27 cellular contexts compared by ENCODE assay signal in the genomic region with DNA sequence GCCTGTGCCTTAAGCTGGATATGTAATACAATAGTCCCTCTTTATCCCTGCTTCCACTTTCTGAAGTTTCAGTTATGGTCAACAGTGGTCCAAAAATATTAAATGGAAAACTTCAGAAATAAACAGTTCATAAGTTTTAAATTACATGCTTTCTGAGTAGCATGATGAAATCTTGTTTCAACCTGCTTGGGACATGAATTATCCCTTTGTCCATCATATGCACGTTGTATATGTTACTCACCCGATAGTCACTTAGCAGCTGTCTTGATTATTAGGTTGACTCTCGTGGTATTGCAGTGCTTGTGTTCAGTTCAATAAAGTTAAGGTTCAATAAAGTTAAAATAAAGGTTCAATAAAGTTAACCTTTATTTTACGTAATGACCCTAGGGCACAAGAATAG. TPM values are rescaled to one million over a fixed set of nuclear protein-coding genes. Genes with fewer than 3 reads are reported as not detected.
DNase-seq lines count a peak whose midpoint lies in the region; ATAC-seq, FAIRE-seq and TF ChIP-seq lines count a peak whose summit lies in the region.
"Had no signal": no experiment of that assay in that cellular context is flagged by ENCODE, and none has a peak within 500 bp of the region (broad histone marks: within the 10 kb centered on the region; RNA-seq: fewer than 3 reads in every experiment).

No MANE protein-coding gene starts in this region.

- POLR2A ChIA-PET in IMR-90 (lab: Charles Lee; ENCODE audit: unreplicated experiment) (no interaction called here), K562 (lab: Yijun Ruan, JAX) (no interaction called here)

- H3K4me1 Mint-ChIP-seq in natural killer cell = peaks cover 75 to 76% of the 10 kb centered on the region in 2 donors

- no peak overlapping the region for H4K91ac ChIP-seq in IMR-90 (ENCODE audit: insufficient read depth, low read depth, low read length)

- H3K9me3 Mint-ChIP-seq in natural killer cell = no peaks in the 10 kb centered on the region

- H3K36me3 ChIP-seq in IMR-90 (ENCODE audit: control insufficient read depth, insufficient read depth, low read length) (no peaks in the 10 kb centered on the region), K562 (ENCODE audit: control insufficient read depth, insufficient read depth, low read length) (no peaks in the 10 kb centered on the region), H7 (replicated peaks; ENCODE audit: control insufficient read depth, insufficient read depth, low read length) (no peaks in the 10 kb centered on the region)
- H3K36me3 ChIP-seq: BE2C, heart left ventricle, sigmoid colon, SJSA1 had no signal

- intact Hi-C loops in IMR-90 (cut with micrococcal nuclease) = no loop called here
- intact Hi-C loops in K562 (cut with micrococcal nuclease) = no loop called here
- intact Hi-C loops in natural killer cell (cut with micrococcal nuclease) = no loop called here

- peaks cover 4 to 20% of the 10 kb centered on the region in 2 experiments; a peak in 2 of 4 replicates for H3K79me1 ChIP-seq in IMR-90 (ENCODE audit: low read depth in 1 of 2, low read length in 2 of 2)

- no peaks in the 10 kb centered on the region for H3K27me3 Mint-ChIP-seq in natural killer cell (ENCODE audit: low read depth in 2 of 2)
- H3K27me3 Mint-ChIP-seq: activated naive CD8-positive, alpha-beta T cell treated with anti-CD3 and anti-CD28 coated beads, Interleukin-2, amount 10 ng/mL, durations not matched to agents 7 days and 5 days had no signal

- H3K9me3 ChIP-seq in IMR-90 (ENCODE audit: control insufficient read depth, insufficient read depth, low read length) (no peaks in the 10 kb centered on the region; the same call in 1 of the 2 replicates), K562 (replicated peaks; ENCODE audit: control insufficient read depth, insufficient read depth, low read depth, low read length) (no peaks in the 10 kb centered on the region; the same call in 1 of the 2 replicates)
- H3K9me3 ChIP-seq: BE2C, sigmoid colon, SJSA1 had no signal

- no peak overlapping the region for H2BK5ac ChIP-seq in IMR-90 (ENCODE audit: low read depth, low read length, poor library complexity, severe bottlenecking)

- no peak overlapping the region for H2BK120ac ChIP-seq in IMR-90 (ENCODE audit: low read depth, low read length)

- no peak overlapping the region; the same call in 1 of the 2 replicates for H3K14ac ChIP-seq in IMR-90 (replicated peaks; ENCODE audit: low read depth, low read length)

- H3K56ac ChIP-seq in IMR-90 (ENCODE audit: extremely low read depth, insufficient read depth, low read length) = no peak overlapping the region

- dilution Hi-C loops in IMR-90 (cut with HindIII; ENCODE audit: low sequenced_read_pairs, unreplicated experiment) = no loop called here

- no peak overlapping the region for H3K4me3 Mint-ChIP-seq in natural killer cell
- H3K4me3 Mint-ChIP-seq: activated naive CD8-positive, alpha-beta T cell treated with anti-CD3 and anti-CD28 coated beads, Interleukin-2, amount 10 ng/mL, durations not matched to agents 7 days and 5 days had no signal

- TF ChIP-seq CTCF in IMR-90 (conservative IDR thresholded peaks at IDR 0.05; ENCODE audit: low read depth, low read length) = no peak
- no peak for TF ChIP-seq CTCF in K562 (IDR thresholded peaks at IDR 0.05 in 2 of 3, conservative IDR thresholded peaks at IDR 0.05 in 1 of 3; ENCODE audit: insufficient read depth in 2 of 3, low read depth in 1 of 3, low read length in 3 of 3)
- TF ChIP-seq CTCF in natural killer cell (IDR thresholded peaks at IDR 0.05) = no peak

- H3K36me3 Mint-ChIP-seq in natural killer cell = peaks cover 7% of the 10 kb centered on the region

- H4K5ac ChIP-seq in IMR-90 (ENCODE audit: low read depth, low read length) = no peak overlapping the region

- no peak overlapping the region for H3K4me3 ChIP-seq in IMR-90 (ENCODE audit: insufficient read depth, low read depth, low read length)
- H3K4me3 ChIP-seq in K562 = no peak overlapping the region
- no peak overlapping the region for H3K4me3 ChIP-seq in H7 (ENCODE audit: insufficient read depth, low read depth, low read length)
- H3K4me3 ChIP-seq: heart left ventricle, sigmoid colon, SJSA1 had no signal

- no peak for ATAC-seq in IMR-90 (ENCODE audit: low read depth)
- peak; percentile 36; the same call in 2 of the 3 replicates for ATAC-seq in K562
- no peak for ATAC-seq in HG02870 (IDR thresholded peaks at IDR 0.05; ENCODE audit: unreplicated experiment)
- ATAC-seq in natural killer cell = no peak
- ATAC-seq in HG03135 (IDR thresholded peaks at IDR 0.05; ENCODE audit: unreplicated experiment) = no peak
- ATAC-seq: heart left ventricle, left ventricle myocardium superior had no signal

- DNase-seq in COLO829 (ENCODE audit: low spot score) (peak; percentile 73), IMR-90 (peak; percentile 65), K562 (ENCODE audit: extremely low read depth in 1 of 4, low spot score in 3 of 4) (no peak), fibroblast of the conjunctiva (ENCODE audit: low read depth) (peak; percentile 29), natural killer cell (no peak), H7 (no peak)
- DNase-seq: activated CD4-positive, alpha-beta T cell treated with anti-CD3 and anti-CD28 coated beads, Interleukin-2, amount 50 U/mL, for 1 hour; activated naive CD8-positive, alpha-beta T cell treated with anti-CD3 and anti-CD28 coated beads, Interleukin-2, amount 10 ng/mL, durations not matched to agents 7 days and 5 days; BE2C; COR-L47; DND-41; effector CD8-positive, alpha-beta T cell; heart left ventricle; Karpas-422; left ventricle myocardium superior; NCI-H1105; NCI-H2081 treated with DMSO at 0.1 percent for 48 hours; NCI-H446 treated with DMSO at 0.1 percent for 48 hours; sigmoid colon; T-helper 2 cell had no signal

- H2AK5ac ChIP-seq in IMR-90 (ENCODE audit: low read depth, low read length) = no peak overlapping the region

- H3K27ac ChIP-seq in IMR-90 (ENCODE audit: insufficient read depth, low read length) = no peak overlapping the region
- H3K27ac ChIP-seq in K562 (ENCODE audit: extremely low read depth, low read depth, low read length) = no peak overlapping the region
- H3K27ac ChIP-seq: heart left ventricle, sigmoid colon, SJSA1, VCaP had no signal

- no peak for FAIRE-seq in K562 (lab: Jason Lieb, UNC)
- FAIRE-seq: A204.1, GM12892 had no signal

- no peak overlapping the region for H4K8ac ChIP-seq in IMR-90 (ENCODE audit: low read depth in 2 of 2, low read length in 2 of 2)

- no peaks in the 10 kb centered on the region for H3K4me1 ChIP-seq in IMR-90 (ENCODE audit: control insufficient read depth, insufficient read depth, low read length)
- H3K4me1 ChIP-seq in K562 (replicated peaks in 1 of 2; ENCODE audit: control insufficient read depth in 2 of 2, insufficient read depth in 2 of 2, low read length in 2 of 2) = peaks cover 4 to 6% of the 10 kb centered on the region in 2 experiments; a peak in 3 of 5 replicates
- H3K4me1 ChIP-seq: BE2C, sigmoid colon, SJSA1 had no signal

- no peak overlapping the region for H2AK9ac ChIP-seq in IMR-90 (replicated peaks; ENCODE audit: low read depth, low read length, poor library complexity)

- TF ChIP-seq EP300 in K562 (IDR thresholded peaks at IDR 0.05; ENCODE audit: low read length) = no peak

- WGBS in IMR-90 (ENCODE audit: extremely low coverage in 2 of 2, insufficient read length in 1 of 2), 2 experiments = no CpG with 5 or more reads among the region's 4 CpGs
- 73% methylated on average over 4 of the region's 4 CpGs for WGBS in K562 (ENCODE audit: insufficient coverage, low coverage, missing lambda C conversion rate)

- no peaks in the 10 kb centered on the region for H4K20me1 ChIP-seq in IMR-90 (ENCODE audit: insufficient read depth, low read length)
- no peaks in the 10 kb centered on the region for H4K20me1 ChIP-seq in K562 (replicated peaks; ENCODE audit: control insufficient read depth, insufficient read depth, low read length)

- no peak overlapping the region for H3K18ac ChIP-seq in IMR-90 (ENCODE audit: low read depth, low read length)

- no peak overlapping the region for H2BK20ac ChIP-seq in IMR-90 (ENCODE audit: low read depth, low read length)

- TF ChIP-seq RAD21 in IMR-90 (IDR thresholded peaks at IDR 0.05; ENCODE audit: low read length) = no peak
- no peak for TF ChIP-seq RAD21 in K562 (CRISPR knock-in tag; conservative IDR thresholded peaks at IDR 0.05 in 1 of 2, IDR thresholded peaks at IDR 0.05 in 1 of 2)

- H3K9ac ChIP-seq in IMR-90 (ENCODE audit: low read depth, low read length) (no peak overlapping the region), K562 (ENCODE audit: insufficient read depth in 1 of 2, low read depth in 2 of 2, low read length in 2 of 2) (no peak overlapping the region)

- in situ Hi-C loops in IMR-90 (cut with MboI; ENCODE audit: low sequenced_read_pairs) = no loop called here
- in situ Hi-C loops in K562 (cut with MboI) = no loop called here

- TF ChIP-seq POLR2A in IMR-90 (IDR thresholded peaks at IDR 0.05; ENCODE audit: low read depth, low read length) (no peak), K562 (conservative IDR thresholded peaks at IDR 0.05) (no peak)

- no peak overlapping the region for H3K23ac ChIP-seq in IMR-90 (ENCODE audit: low read depth, low read length)

- H3K4me2 ChIP-seq in IMR-90 (ENCODE audit: low read depth, low read length) (no peak overlapping the region), K562 (ENCODE audit: insufficient read depth, low read length) (no peak overlapping the region)

- H3K27me3 ChIP-seq in IMR-90 (ENCODE audit: control insufficient read depth, insufficient read depth, low read length) = no peaks in the 10 kb centered on the region
- H3K27me3 ChIP-seq in K562 (ENCODE audit: control insufficient read depth in 2 of 2, insufficient read depth in 2 of 2, low read length in 2 of 2) = no peaks in the 10 kb centered on the region
- H3K27me3 ChIP-seq in H7 (ENCODE audit: control insufficient read depth, insufficient read depth, low read length) = no peaks in the 10 kb centered on the region
- H3K27me3 ChIP-seq: BE2C, heart left ventricle, sigmoid colon, SJSA1 had no signal

- BruUV-seq in IMR-90 (replicated peaks; lab: Mats Ljungman, UMichigan) (no TSS peak), K562 (replicated peaks; lab: Mats Ljungman, UMichigan) (no TSS peak)

- CTCF ChIA-PET in IMR-90 (lab: Yijun Ruan, JAX) (no interaction called here), K562 (lab: Yijun Ruan, JAX; ENCODE audit: low intra/inter-chr PET ratio) (no interaction called here)

- H3K27ac Mint-ChIP-seq in natural killer cell = peak overlapping the region in 1 of 2 donors; percentile 28
- H3K27ac Mint-ChIP-seq: activated naive CD8-positive, alpha-beta T cell treated with anti-CD3 and anti-CD28 coated beads, Interleukin-2, amount 10 ng/mL, durations not matched to agents 7 days and 5 days; activated T-helper 2 cell treated with anti-CD3 and anti-CD28 coated beads, Interferon-gamma antibody, Interleukin-2, Interleukin-4, amounts not matched to agents 10 μg/mL and 5 μg/mL and 100 μg/mL, durations not matched to agents 14 hours and 24 hours and 36 hours had no signal

- H3K9me1 ChIP-seq in IMR-90 (ENCODE audit: insufficient read depth, low read length) = no peaks in the 10 kb centered on the region
- H3K9me1 ChIP-seq in K562 (ENCODE audit: control insufficient read depth, insufficient read depth, low read length) = no peaks in the 10 kb centered on the region

- H2BK15ac ChIP-seq in IMR-90 (ENCODE audit: low read depth, low read length) = no peak overlapping the region

- H3K4ac ChIP-seq in IMR-90 (ENCODE audit: low read depth, low read length) = no peak overlapping the region

- H3K79me2 ChIP-seq in K562 (ENCODE audit: control insufficient read depth, insufficient read depth, low read length) = peaks cover 84% of the 10 kb centered on the region

- H2AFZ ChIP-seq in IMR-90 (replicated peaks; ENCODE audit: low read length, poor library complexity) (no peak overlapping the region), K562 (ENCODE audit: low read depth, low read length) (no peak overlapping the region)

RNA-seq across cellular contexts. Expression of a gene that starts 25.5 kb away (rescaled TPM):
- total RNA-seq in IMR-90 (2012; rRNA removed) (12.2 and 23.1 TPM in 2 replicates), K562 (2014; rRNA removed) (15.2 and 22.7 TPM in 2 replicates), K562 (2014; rRNA removed; fragmentation: Illumina TruSeq; extraction: Trizol) (33.2 and 37.5 TPM in 2 replicates), K562 (2015; rRNA removed; fragmentation: Illumina TruSeq; extraction: Trizol) (23.3 and 24.1 TPM in 2 replicates), K562 (2021) (25.3 and 27.8 TPM in 2 replicates), natural killer cell (10 to 100 TPM; 54.5 to 64.5 (median 63.7) TPM)
- polyA plus RNA-seq in IMR-90 (2012; rRNA removed) (9.9 and 11.6 TPM in 2 replicates), K562 (2011; rRNA removed) (23.7 and 30.8 TPM in 2 replicates), K562 (2014; fragmentation: Illumina TruSeq; extraction: Trizol) (16.1 and 25.2 TPM in 2 replicates), K562 (2014; fragmentation: Nextera tagmentation; extraction: Ambion mirVana) (1 to 10 TPM; 5.0 to 6.4 TPM), K562 (2014; rRNA removed) (17.3 and 21.0 TPM in 2 replicates)
- polyA plus RNA-seq in IMR-90 (2012; cell fraction: cytosol; rRNA removed) = 8.5 and 15.2 TPM in 2 replicates
- polyA plus RNA-seq in IMR-90 (2012; cell fraction: nucleus; rRNA removed; ENCODE audit: low replicate concordance) = 1.8 and 6.6 TPM in 2 replicates
- total RNA-seq in K562 (2011; cell fraction: chromatin; rRNA removed; ENCODE audit: low replicate concordance) = 25.1 and 117 TPM in 2 replicates
- total RNA-seq in K562 (2011; cell fraction: nucleolus; rRNA removed) = 12.7 and 14.6 TPM in 2 replicates
- 37.6 and 62.7 TPM in 2 replicates for total RNA-seq in K562 (2011; cell fraction: nucleoplasm; rRNA removed)
- polyA plus RNA-seq in K562 (2011; cell fraction: cytosol; rRNA removed) = 7.8 and 8.4 TPM in 2 replicates
- polyA plus RNA-seq in K562 (2011; cell fraction: nucleus; rRNA removed) = 8.5 and 12.2 TPM in 2 replicates
- polyA plus RNA-seq in K562 (2012) = 10.7 and 11.1 TPM in 2 replicates
- polyA minus RNA-seq in K562 (2011; rRNA and poly(A)+ RNA removed) = 35.5 and 54.5 TPM in 2 replicates
- polyA minus RNA-seq in K562 (2011; cell fraction: cytosol; rRNA and poly(A)+ RNA removed) = 8.3 and 9.4 TPM in 2 replicates
- 19.1 and 29.2 TPM in 2 replicates for polyA minus RNA-seq in K562 (2011; cell fraction: nucleus; rRNA and poly(A)+ RNA removed)
- total RNA-seq in H7 (2014; rRNA removed; shearing (Covaris generic)) = 55.9 and 101 TPM in 2 replicates

Comparison
In these comparisons a context has a peak if more than half of its experiments do, and no peak if none do; other contexts are left out.
1. DNase-seq: peak in COLO829 (single experiment), IMR-90 (single experiment) and fibroblast of the conjunctiva (single experiment); none in K562 (0 of 4), natural killer cell (single experiment) and H7 (single experiment).